In genomic region chr18:55999641-56000040, GRCh38 we compare ENCODE assay signal across 24 cellular contexts.
DNase-seq lines count a peak whose midpoint lies in the region; ATAC-seq and TF ChIP-seq lines count a peak whose summit lies in the region.
"Had no signal": no experiment of that assay in that cellular context is flagged by ENCODE, and none has a peak within 500 bp of the region (broad histone marks: within the 10 kb centered on the region; RNA-seq: fewer than 3 reads in every experiment).

No MANE protein-coding gene starts in this region.

- H4K20me1 ChIP-seq in fibroblast of lung (ENCODE audit: control insufficient read depth, extremely low read depth, insufficient read depth, low read length) (no peaks in the 10 kb centered on the region), neural progenitor cell (ENCODE audit: low read depth) (no peaks in the 10 kb centered on the region)

- ATAC-seq in activated CD8-positive, alpha-beta T cell treated with anti-CD3 and anti-CD28 coated beads, Interleukin-2, amount 10 ng/mL, durations not matched to agents 7 days and 5 days, result no peak
- no peak for ATAC-seq in GM21367 (IDR thresholded peaks at IDR 0.05; ENCODE audit: unreplicated experiment)
- ATAC-seq: A549; body of pancreas; natural killer cell treated with Interleukin-12 subunit alpha and Interleukin-12 subunit beta and Interleukin-15 and Interleukin-18, amount 100 ng/mL, for 72 hours had no signal

- H3F3A ChIP-seq in neural progenitor cell (ENCODE audit: low read depth), result peaks cover 76% of the 10 kb centered on the region

- no peak overlapping the region for H2AFZ ChIP-seq in fibroblast of lung (ENCODE audit: low read length)
- H2AFZ ChIP-seq in neural progenitor cell (replicated peaks), result no peak overlapping the region

- H3K36me3 Mint-ChIP-seq in neural progenitor cell, result no peaks in the 10 kb centered on the region
- no peaks in the 10 kb centered on the region for H3K36me3 Mint-ChIP-seq in activated CD8-positive, alpha-beta T cell treated with anti-CD3 and anti-CD28 coated beads, Interleukin-2, amount 10 ng/mL, durations not matched to agents 7 days and 5 days (ENCODE audit: low read depth)
- H3K36me3 Mint-ChIP-seq: activated naive CD4-positive, alpha-beta T cell treated with anti-CD3 and anti-CD28 coated beads, Interleukin-2, amount 10 ng/mL, durations not matched to agents 7 days and 5 days; IgD-negative memory B cell; natural killer cell treated with Interleukin-12 subunit alpha and Interleukin-12 subunit beta and Interleukin-15 and Interleukin-18, amount 100 ng/mL, for 72 hours had no signal

- H3K27me3 ChIP-seq in SJSA1 (replicated peaks) (0 out of 2 replicates have a peak, but pooled peaks cover 3% of the 10 kb centered on the region), fibroblast of lung (ENCODE audit: control insufficient read depth, insufficient read depth, low read length) (no peaks in the 10 kb centered on the region), neural progenitor cell (no peaks in the 10 kb centered on the region)
- H3K27me3 ChIP-seq: body of pancreas, thyroid gland had no signal

- peaks cover 64% of the 10 kb centered on the region for H3K4me1 Mint-ChIP-seq in neural progenitor cell
- no peaks in the 10 kb centered on the region for H3K4me1 Mint-ChIP-seq in activated CD8-positive, alpha-beta T cell treated with anti-CD3 and anti-CD28 coated beads, Interleukin-2, amount 10 ng/mL, durations not matched to agents 7 days and 5 days (ENCODE audit: low read depth)
- H3K4me1 Mint-ChIP-seq: activated naive CD4-positive, alpha-beta T cell treated with anti-CD3 and anti-CD28 coated beads, Interleukin-2, amount 10 ng/mL, durations not matched to agents 7 days and 5 days had no signal

- CTCF ChIA-PET in activated CD8-positive, alpha-beta T cell treated with anti-CD3 and anti-CD28 coated beads, Interleukin-2, amount 10 ng/mL, durations not matched to agents 7 days and 5 days (lab: Charles Lee), result no interaction called here

- H3K4me3 ChIP-seq in AG09309 (ENCODE audit: control insufficient read depth, low read depth, low read length), result no peak overlapping the region
- no peak overlapping the region for H3K4me3 ChIP-seq in SJSA1
- H3K4me3 ChIP-seq in fibroblast of lung (replicated peaks in 1 of 4; ENCODE audit: control extremely low read depth in 1 of 4, insufficient read depth in 1 of 4, low read depth in 3 of 4, low read length in 4 of 4), result no peak overlapping the region
- no peak overlapping the region for H3K4me3 ChIP-seq in neural progenitor cell
- H3K4me3 ChIP-seq: A549, body of pancreas, thyroid gland had no signal

- POLR2A ChIA-PET in activated CD8-positive, alpha-beta T cell treated with anti-CD3 and anti-CD28 coated beads, Interleukin-2, amount 10 ng/mL, durations not matched to agents 7 days and 5 days (lab: Charles Lee), result no interaction called here

- no peaks in the 10 kb centered on the region for H3K9me3 Mint-ChIP-seq in neural progenitor cell
- no peaks in the 10 kb centered on the region for H3K9me3 Mint-ChIP-seq in activated CD8-positive, alpha-beta T cell treated with anti-CD3 and anti-CD28 coated beads, Interleukin-2, amount 10 ng/mL, durations not matched to agents 7 days and 5 days (ENCODE audit: insufficient read depth)
- H3K9me3 Mint-ChIP-seq: activated naive CD4-positive, alpha-beta T cell treated with anti-CD3 and anti-CD28 coated beads, Interleukin-2, amount 10 ng/mL, durations not matched to agents 7 days and 5 days; activated T-cell treated with anti-CD3 and anti-CD28 coated beads, Interleukin-2, amount 50 U/mL, for 24 hours; dendritic cell treated with granulocyte-macrophage colony-stimulating factor and Interleukin-4, amounts not matched to agents 40 ng/mL and 50 ng/mL, for 4 days; IgD-negative memory B cell had no signal

- H3K79me2 ChIP-seq in fibroblast of lung (ENCODE audit: control insufficient read depth, insufficient read depth, low read length), result no peaks in the 10 kb centered on the region
- H3K79me2 ChIP-seq in neural progenitor cell (ENCODE audit: low read depth), result no peaks in the 10 kb centered on the region

- H3K27me3 Mint-ChIP-seq in neural progenitor cell (ENCODE audit: insufficient read depth, low read depth), result peaks cover 7% of the 10 kb centered on the region
- H3K27me3 Mint-ChIP-seq in activated CD8-positive, alpha-beta T cell treated with anti-CD3 and anti-CD28 coated beads, Interleukin-2, amount 10 ng/mL, durations not matched to agents 7 days and 5 days (ENCODE audit: low read depth), result no peaks in the 10 kb centered on the region
- H3K27me3 Mint-ChIP-seq: activated naive CD4-positive, alpha-beta T cell treated with anti-CD3 and anti-CD28 coated beads, Interleukin-2, amount 10 ng/mL, durations not matched to agents 7 days and 5 days; activated T-cell treated with anti-CD3 and anti-CD28 coated beads, Interleukin-2, amount 50 U/mL, for 24 hours; dendritic cell treated with granulocyte-macrophage colony-stimulating factor and Interleukin-4, amounts not matched to agents 40 ng/mL and 50 ng/mL, for 4 days; IgD-negative memory B cell; natural killer cell treated with Interleukin-12 subunit alpha and Interleukin-12 subunit beta and Interleukin-15 and Interleukin-18, amount 100 ng/mL, for 72 hours had no signal

- H3K4me2 ChIP-seq in fibroblast of lung (ENCODE audit: extremely low read depth, insufficient read depth, low read length) (no peak overlapping the region), neural progenitor cell (peak overlapping the region; percentile 71)
- H3K4me2 ChIP-seq: A549 had no signal

- peaks cover 43% of the 10 kb centered on the region for H3K4me1 ChIP-seq in SJSA1 (replicated peaks)
- H3K4me1 ChIP-seq in fibroblast of lung (ENCODE audit: control insufficient read depth, extremely low read depth, insufficient read depth, low read length), result peaks cover 7% of the 10 kb centered on the region
- H3K4me1 ChIP-seq in neural progenitor cell, result peaks cover 97% of the 10 kb centered on the region
- H3K4me1 ChIP-seq: A549 had no signal

- H3K27ac ChIP-seq in SJSA1, result peak overlapping the region; percentile 79
- H3K27ac ChIP-seq in fibroblast of lung (ENCODE audit: insufficient read depth, low read length), result no peak overlapping the region
- peak overlapping the region; percentile 86 for H3K27ac ChIP-seq in neural progenitor cell
- H3K27ac ChIP-seq: A549, body of pancreas, thyroid gland had no signal

- no peaks in the 10 kb centered on the region for H3K9me3 ChIP-seq in SJSA1 (replicated peaks)
- no peaks in the 10 kb centered on the region for H3K9me3 ChIP-seq in fibroblast of lung (ENCODE audit: control insufficient read depth, insufficient read depth, low read depth, low read length)
- H3K9me3 ChIP-seq in neural progenitor cell (ENCODE audit: low read depth), result no peaks in the 10 kb centered on the region
- H3K9me3 ChIP-seq: A549, body of pancreas, thyroid gland had no signal

- H3K36me3 ChIP-seq in SJSA1, result no peaks in the 10 kb centered on the region
- H3K36me3 ChIP-seq in fibroblast of lung (ENCODE audit: control insufficient read depth, insufficient read depth, low read length), result no peaks in the 10 kb centered on the region
- H3K36me3 ChIP-seq in neural progenitor cell, result no peaks in the 10 kb centered on the region
- H3K36me3 ChIP-seq: thyroid gland had no signal

- TF ChIP-seq CTCF in AG09309 (IDR thresholded peaks at IDR 0.05; ENCODE audit: control insufficient read depth, insufficient read depth, low read depth, low read length, missing control alignments) (no peak), fibroblast of lung (conservative IDR thresholded peaks at IDR 0.05 in 1 of 2, IDR thresholded peaks at IDR 0.05 in 1 of 2; ENCODE audit: low read depth in 1 of 2, low read length in 2 of 2) (no peak), neural progenitor cell (IDR thresholded peaks at IDR 0.05) (no peak)

- H3K4me3 Mint-ChIP-seq in neural progenitor cell, result peak overlapping the region; percentile 3
- no peak overlapping the region for H3K4me3 Mint-ChIP-seq in activated CD8-positive, alpha-beta T cell treated with anti-CD3 and anti-CD28 coated beads, Interleukin-2, amount 10 ng/mL, durations not matched to agents 7 days and 5 days
- H3K4me3 Mint-ChIP-seq: activated naive CD4-positive, alpha-beta T cell treated with anti-CD3 and anti-CD28 coated beads, Interleukin-2, amount 10 ng/mL, durations not matched to agents 7 days and 5 days; activated T-cell treated with anti-CD3 and anti-CD28 coated beads, Interleukin-2, amount 50 U/mL, for 24 hours; dendritic cell treated with granulocyte-macrophage colony-stimulating factor and Interleukin-4, amounts not matched to agents 40 ng/mL and 50 ng/mL, for 4 days; IgD-negative memory B cell; natural killer cell treated with Interleukin-12 subunit alpha and Interleukin-12 subunit beta and Interleukin-15 and Interleukin-18, amount 100 ng/mL, for 72 hours had no signal

- H3K9ac ChIP-seq in fibroblast of lung (ENCODE audit: insufficient read depth, low read length) (no peak overlapping the region), neural progenitor cell (no peak overlapping the region)

- DNase-seq in AG09309 (ENCODE audit: low read depth) (peak; percentile 27), SJSA1 (ENCODE audit: low read depth in 1 of 2, low spot score in 2 of 2) (peak in 1 of 2 experiments; percentile 57), fibroblast of lung (ENCODE audit: low read depth in 2 of 2) (peak; percentile 15 to 45), neural progenitor cell (ENCODE audit: low spot score) (peak; percentile 49), activated gamma-delta T cell treated with Interleukin-2 at 50 U/mL for 16 hours (no peak), D341Med (ENCODE audit: low spot score) (no peak)
- no peak for DNase-seq in activated CD8-positive, alpha-beta T cell treated with anti-CD3 and anti-CD28 coated beads, Interleukin-2, amount 10 ng/mL, durations not matched to agents 7 days and 5 days
- DNase-seq: activated CD4-positive, alpha-beta T cell treated with anti-CD3 and anti-CD28 coated beads, Interleukin-2, amount 50 U/mL, for 48 hours; activated naive CD4-positive, alpha-beta T cell treated with anti-CD3 and anti-CD28 coated beads, Interleukin-2, amount 10 ng/mL, durations not matched to agents 7 days and 5 days; activated T-cell treated with anti-CD3 and anti-CD28 coated beads, Interleukin-2, amount 50 U/mL, for 24 hours; body of pancreas; erythroblast; mesendoderm; MM.1S; NCI-H1694 treated with DMSO at 0.1 percent for 48 hours; NCI-H345; NK-92 treated with Interleukin-12 subunit alpha and Interleukin-12 subunit beta, amount 100 ng/mL, for 24 hours; T-helper 1 cell; thyroid gland had no signal

- H3K27ac Mint-ChIP-seq in neural progenitor cell, result peak overlapping the region; percentile 74
- no peak overlapping the region for H3K27ac Mint-ChIP-seq in activated CD8-positive, alpha-beta T cell treated with anti-CD3 and anti-CD28 coated beads, Interleukin-2, amount 10 ng/mL, durations not matched to agents 7 days and 5 days
- H3K27ac Mint-ChIP-seq: activated naive CD4-positive, alpha-beta T cell treated with anti-CD3 and anti-CD28 coated beads, Interleukin-2, amount 10 ng/mL, durations not matched to agents 7 days and 5 days; activated T-cell treated with anti-CD3 and anti-CD28 coated beads, Interleukin-2, amount 50 U/mL, for 24 hours; dendritic cell treated with granulocyte-macrophage colony-stimulating factor and Interleukin-4, amounts not matched to agents 40 ng/mL and 50 ng/mL, for 4 days; IgD-negative memory B cell; natural killer cell treated with Interleukin-12 subunit alpha and Interleukin-12 subunit beta and Interleukin-15 and Interleukin-18, amount 100 ng/mL, for 72 hours had no signal

Comparison
In these comparisons a context has a peak if more than half of its experiments do, and no peak if none do; other contexts are left out.
1. DNase-seq: peak in AG09309 (single experiment), fibroblast of lung (2 of 2) and neural progenitor cell (single experiment); none in activated CD8-positive, alpha-beta T cell treated with anti-CD3 and anti-CD28 coated beads, Interleukin-2, amount 10 ng/mL, durations not matched to agents 7 days and 5 days (single experiment), activated gamma-delta T cell treated with Interleukin-2 at 50 U/mL for 16 hours (single experiment) and D341Med (single experiment).